8 cellular contexts compared by ENCODE assay signal in genomic region chr14:75123991-75124390, GRCh38. TPM values are rescaled to one million over a fixed set of nuclear protein-coding genes. Genes with fewer than 3 reads are reported as not detected.
DNase-seq lines count a peak whose midpoint lies in the region; ATAC-seq lines count a peak whose summit lies in the region.

No MANE protein-coding gene starts in this region.

- H3K27ac ChIP-seq in CD4-positive, CD25-positive, alpha-beta regulatory T cell (ENCODE audit: insufficient read depth, low read length, poor library complexity, severe bottlenecking), result no peak overlapping the region

- no peaks in the 10 kb centered on the region for H3K9me3 ChIP-seq in CD4-positive, CD25-positive, alpha-beta regulatory T cell (ENCODE audit: control insufficient read depth in 2 of 2, low read length in 2 of 2)

- no peaks in the 10 kb centered on the region for H3K27me3 ChIP-seq in CD4-positive, CD25-positive, alpha-beta regulatory T cell (ENCODE audit: control insufficient read depth, insufficient read depth, low read length)

- no peak overlapping the region for H3K4me3 ChIP-seq in CD4-positive, CD25-positive, alpha-beta regulatory T cell (ENCODE audit: low read depth, low read length)

- peak overlapping the region in 3 of 4 donors; percentile 31 to 51 (median 45) for H3K4me3 Mint-ChIP-seq in CD4-positive, CD25-positive, alpha-beta regulatory T cell

- peaks cover 25 to 53% (median 40%) of the 10 kb centered on the region in 4 donors for H3K4me1 Mint-ChIP-seq in CD4-positive, CD25-positive, alpha-beta regulatory T cell

- no peaks in the 10 kb centered on the region for H3K27me3 Mint-ChIP-seq in CD4-positive, CD25-positive, alpha-beta regulatory T cell

- DNase-seq in CD4-positive, CD25-positive, alpha-beta regulatory T cell, result peak in 1 of 3 donors; percentile 41
- DNase-seq in NOMO-1 (lab: John Stamatoyannopoulos, UW; ENCODE audit: unreplicated experiment in 2 of 2) (peak; percentile 32 to 70), amniotic epithelial cell (ENCODE audit: low read depth) (peak; percentile 81), mucosa of gallbladder (ENCODE audit: low spot score) (peak; percentile 69), GOT3 (lab: John Stamatoyannopoulos, UW) (no peak), globus pallidus (ENCODE audit: low spot score) (no peak)
- no peak for DNase-seq in stimulated activated naive CD4-positive, alpha-beta T cell (lab: John Stamatoyannopoulos, UW)

- H3K36me3 ChIP-seq in CD4-positive, CD25-positive, alpha-beta regulatory T cell (ENCODE audit: control insufficient read depth, insufficient read depth, low read length), result peaks cover 20% of the 10 kb centered on the region

- H3K36me3 Mint-ChIP-seq in CD4-positive, CD25-positive, alpha-beta regulatory T cell, result peaks cover 15% of the 10 kb centered on the region

- ATAC-seq in CD4-positive, CD25-positive, alpha-beta regulatory T cell (ENCODE audit: low read depth in 2 of 2), result no peak
- ATAC-seq in HG03135 (IDR thresholded peaks at IDR 0.05; ENCODE audit: unreplicated experiment), result no peak

- peaks cover 32% of the 10 kb centered on the region for H3K4me1 ChIP-seq in CD4-positive, CD25-positive, alpha-beta regulatory T cell (ENCODE audit: control insufficient read depth, insufficient read depth, low read length, poor library complexity, severe bottlenecking)

- H3K27ac Mint-ChIP-seq in CD4-positive, CD25-positive, alpha-beta regulatory T cell, result peak overlapping the region in 2 of 3 donors; percentile 65 to 70

- no peaks in the 10 kb centered on the region for H3K9me3 Mint-ChIP-seq in CD4-positive, CD25-positive, alpha-beta regulatory T cell

RNA-seq across cellular contexts. Expression of gene NEK9, which starts 2.9 kb away (rescaled TPM):
- total RNA-seq in CD4-positive, CD25-positive, alpha-beta regulatory T cell, result 58.4 TPM
- 10 to 100 TPM; 10.8 to 14.4 (median 12.6) TPM for polyA plus RNA-seq in CD4-positive, CD25-positive, alpha-beta regulatory T cell
- total RNA-seq in mucosa of gallbladder, result 119 TPM

RNA-seq across cellular contexts. Expression of gene TMED10, which starts 52.4 kb away (rescaled TPM):
- total RNA-seq in CD4-positive, CD25-positive, alpha-beta regulatory T cell, result 128 TPM
- polyA plus RNA-seq in CD4-positive, CD25-positive, alpha-beta regulatory T cell, result 100 to 1,000 TPM; 238 to 265 (median 250) TPM
- total RNA-seq in mucosa of gallbladder, result 390 TPM

RNA-seq across cellular contexts. Expression of gene ZC2HC1C, which starts 54.5 kb away (rescaled TPM):
- total RNA-seq in CD4-positive, CD25-positive, alpha-beta regulatory T cell, result 0.99 TPM
- under 1 TPM in 3 of 4 donors, not detected in 1; 0.49 to 0.95 (median 0.81) TPM for polyA plus RNA-seq in CD4-positive, CD25-positive, alpha-beta regulatory T cell
- 3.9 TPM for total RNA-seq in mucosa of gallbladder

Comparison
In these comparisons a context has a peak if more than half of its experiments do, and no peak if none do; other contexts are left out.
1. DNase-seq: peak in NOMO-1 (2 of 2), amniotic epithelial cell (single experiment) and mucosa of gallbladder (single experiment); none in stimulated activated naive CD4-positive, alpha-beta T cell (0 of 6), GOT3 (single experiment) and globus pallidus (single experiment).